In genomic region chr7:2260820-2261219, GRCh38 we compare ENCODE assay signal across 10 cellular contexts. TPM values are rescaled to one million over a fixed set of nuclear protein-coding genes. Genes with fewer than 3 reads are reported as not detected.
DNase-seq lines count a peak whose midpoint lies in the region; ATAC-seq, FAIRE-seq and TF ChIP-seq lines count a peak whose summit lies in the region.
"Had no signal": no experiment of that assay in that cellular context is flagged by ENCODE, and none has a peak within 500 bp of the region (broad histone marks: within the 10 kb centered on the region; RNA-seq: fewer than 3 reads in every experiment).

No MANE protein-coding gene starts in this region.

- no peak overlapping the region for H3K4me3 Mint-ChIP-seq in activated naive CD8-positive, alpha-beta T cell treated with anti-CD3 and anti-CD28 coated beads, Interleukin-2, amount 50 U/mL, for 24 hours
- no peak overlapping the region for H3K4me3 Mint-ChIP-seq in CD4-positive, alpha-beta T cell

- TF ChIP-seq CTCF in RWPE1 (conservative IDR thresholded peaks at IDR 0.05; ENCODE audit: low read depth) (no peak), kidney (IDR thresholded peaks at IDR 0.05; ENCODE audit: borderline replicate concordance, extremely low read depth, insufficient read depth) (no peak)
- no peak for TF ChIP-seq CTCF in CD4-positive, alpha-beta T cell (IDR thresholded peaks at IDR 0.05)

- peaks cover 10% of the 10 kb centered on the region for H3K36me3 Mint-ChIP-seq in activated naive CD8-positive, alpha-beta T cell treated with anti-CD3 and anti-CD28 coated beads, Interleukin-2, amount 50 U/mL, for 24 hours (ENCODE audit: low read depth)
- H3K36me3 Mint-ChIP-seq in CD4-positive, alpha-beta T cell (ENCODE audit: low read depth), result peaks cover 4% of the 10 kb centered on the region

- no peaks in the 10 kb centered on the region for H3K9me3 Mint-ChIP-seq in activated naive CD8-positive, alpha-beta T cell treated with anti-CD3 and anti-CD28 coated beads, Interleukin-2, amount 50 U/mL, for 24 hours
- no peaks in the 10 kb centered on the region for H3K9me3 Mint-ChIP-seq in CD4-positive, alpha-beta T cell

- H3K27me3 ChIP-seq in CD4-positive, alpha-beta T cell (ENCODE audit: control insufficient read depth, insufficient read depth, low read length), result no peaks in the 10 kb centered on the region

- H3K9ac ChIP-seq in kidney (ENCODE audit: low read length in 2 of 2), result no peak overlapping the region

- no peaks in the 10 kb centered on the region for H3K27me3 Mint-ChIP-seq in activated naive CD8-positive, alpha-beta T cell treated with anti-CD3 and anti-CD28 coated beads, Interleukin-2, amount 50 U/mL, for 24 hours
- no peaks in the 10 kb centered on the region for H3K27me3 Mint-ChIP-seq in CD4-positive, alpha-beta T cell

- H3K4me1 ChIP-seq in kidney (ENCODE audit: control insufficient read depth in 1 of 2, insufficient read depth in 1 of 2, low read depth in 1 of 2, low read length in 2 of 2), result no peaks in the 10 kb centered on the region

- ATAC-seq in activated naive CD8-positive, alpha-beta T cell treated with anti-CD3 and anti-CD28 coated beads, Interleukin-2, amount 50 U/mL, for 24 hours, result no peak
- no peak for ATAC-seq in CD4-positive, alpha-beta T cell (ENCODE audit: poor library complexity)
- ATAC-seq in GM21526 (IDR thresholded peaks at IDR 0.05; ENCODE audit: low FRiP score, unreplicated experiment), result no peak
- no peak for ATAC-seq in HG03139 (IDR thresholded peaks at IDR 0.05; ENCODE audit: unreplicated experiment)
- ATAC-seq: right cardiac atrium had no signal

- DNase-seq in COR-L47 (lab: John Stamatoyannopoulos, UW) (peak; percentile 90), LoVo (ENCODE audit: low spot score) (peak; percentile 69), RWPE1 (ENCODE audit: low spot score) (peak; percentile 94), kidney (peak; percentile 89)
- no peak for DNase-seq in activated naive CD8-positive, alpha-beta T cell treated with anti-CD3 and anti-CD28 coated beads, Interleukin-2, amount 50 U/mL, for 24 hours
- DNase-seq in CD4-positive, alpha-beta T cell, result no peak
- DNase-seq: right cardiac atrium had no signal

- no peaks in the 10 kb centered on the region for H3K9me3 ChIP-seq in kidney (ENCODE audit: control insufficient read depth in 1 of 2, low read length in 2 of 2)
- no peaks in the 10 kb centered on the region for H3K9me3 ChIP-seq in CD4-positive, alpha-beta T cell (ENCODE audit: control insufficient read depth, low read length)

- H3K36me3 ChIP-seq in kidney (ENCODE audit: control insufficient read depth in 1 of 2, insufficient read depth in 2 of 2, low read length in 2 of 2), result no peaks in the 10 kb centered on the region

- H3K27ac ChIP-seq in RWPE1 (peak overlapping the region; percentile 4; the same call in 1 of the 2 replicates), kidney (ENCODE audit: low read depth in 2 of 2, low read length in 2 of 2) (no peak overlapping the region)
- no peak overlapping the region for H3K27ac ChIP-seq in CD4-positive, alpha-beta T cell (ENCODE audit: low read depth, low read length)
- H3K27ac ChIP-seq: SK-N-MC had no signal

- intact Hi-C loops in kidney (cut with DNase I), result no loop called here
- intact Hi-C loops in CD4-positive, alpha-beta T cell (cut with DNase I, micrococcal nuclease), result no loop called here

- POLR2A ChIA-PET in RWPE1 (lab: Yijun Ruan, JAX; ENCODE audit: low non-redundant PET), result no interaction called here
- POLR2A ChIA-PET in CD4-positive, alpha-beta T cell (lab: Charles Lee), result interaction anchor here (1.4 kb wide), 1 partner anchor 19 kb away, joined by 7 read pairs; the partner anchor contains the start of genes MRM2 and NUDT1

- CTCF ChIA-PET in RWPE1 (lab: Yijun Ruan, JAX), result no interaction called here
- CTCF ChIA-PET in CD4-positive, alpha-beta T cell (lab: Charles Lee), result no interaction called here

- H3K4me3 ChIP-seq in kidney (ENCODE audit: low read length in 2 of 2), result no peak overlapping the region
- H3K4me3 ChIP-seq: SK-N-MC had no signal

- H3K4me1 Mint-ChIP-seq in activated naive CD8-positive, alpha-beta T cell treated with anti-CD3 and anti-CD28 coated beads, Interleukin-2, amount 50 U/mL, for 24 hours, result peaks cover 16% of the 10 kb centered on the region
- H3K4me1 Mint-ChIP-seq in CD4-positive, alpha-beta T cell (ENCODE audit: low read depth), result peaks cover 8% of the 10 kb centered on the region

- no peak for FAIRE-seq in kidney (lab: Jason Lieb, UNC)

- H3K27ac Mint-ChIP-seq in activated naive CD8-positive, alpha-beta T cell treated with anti-CD3 and anti-CD28 coated beads, Interleukin-2, amount 50 U/mL, for 24 hours, result no peak overlapping the region
- no peak overlapping the region for H3K27ac Mint-ChIP-seq in CD4-positive, alpha-beta T cell

RNA-seq across cellular contexts. Expression of gene NUDT1, which starts 18.8 kb away (rescaled TPM):
- 9.3 TPM for total RNA-seq in kidney
- polyA plus RNA-seq in kidney (ENCODE audit: insufficient read depth, low read depth, low replicate concordance), result 12.1 TPM
- 10 to 100 TPM; 12.8 to 13.0 TPM for total RNA-seq in CD4-positive, alpha-beta T cell

RNA-seq across cellular contexts. Expression of gene MRM2, which starts 18.8 kb away (rescaled TPM):
- total RNA-seq in kidney, result 25.6 TPM
- polyA plus RNA-seq in kidney (ENCODE audit: insufficient read depth, low read depth, low replicate concordance), result 25.6 TPM
- 1 to 10 TPM; 3.6 to 3.7 TPM for total RNA-seq in CD4-positive, alpha-beta T cell

RNA-seq across cellular contexts. Expression of gene MAD1L1, which starts 28.1 kb away (rescaled TPM):
- total RNA-seq in kidney, result 45.2 TPM
- 33.2 TPM for polyA plus RNA-seq in kidney (ENCODE audit: insufficient read depth, low read depth, low replicate concordance)
- 100 to 1,000 TPM; 157 to 160 TPM for total RNA-seq in CD4-positive, alpha-beta T cell

RNA-seq across cellular contexts. Expression of gene SNX8, which starts 53.4 kb away (rescaled TPM):
- total RNA-seq in kidney, result 38.6 TPM
- polyA plus RNA-seq in kidney (ENCODE audit: insufficient read depth, low read depth, low replicate concordance), result 28.7 TPM
- 1 to 10 TPM; 4.2 to 4.5 TPM for total RNA-seq in CD4-positive, alpha-beta T cell

Comparison
In these comparisons a context has a peak if more than half of its experiments do, and no peak if none do; other contexts are left out.
1. DNase-seq: peak in COR-L47 (single experiment), LoVo (single experiment), RWPE1 (single experiment) and kidney (single experiment); none in activated naive CD8-positive, alpha-beta T cell treated with anti-CD3 and anti-CD28 coated beads, Interleukin-2, amount 50 U/mL, for 24 hours (single experiment) and CD4-positive, alpha-beta T cell (0 of 10).